In the genomic region with DNA sequence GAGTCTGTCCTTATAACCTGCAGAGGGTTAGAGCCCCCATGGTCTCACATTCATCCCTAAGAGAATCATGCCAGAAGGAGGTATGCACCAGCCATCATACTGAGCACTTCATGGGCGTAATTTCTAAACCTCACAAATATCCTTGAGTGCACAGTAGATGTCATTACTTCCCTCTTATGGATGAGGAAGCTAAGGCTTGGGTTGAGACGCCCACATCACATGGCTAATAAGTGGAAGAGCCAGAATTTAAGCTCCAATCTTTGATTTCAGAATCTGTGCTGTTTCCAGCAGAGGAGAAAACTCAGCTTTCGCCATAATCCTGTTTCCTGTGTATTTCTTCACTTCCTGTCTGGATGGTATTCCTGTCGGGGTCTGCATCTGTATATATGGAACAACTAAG, we compare ENCODE assay signal across 12 cellular contexts. TPM values are rescaled to one million over a fixed set of nuclear protein-coding genes. Genes with fewer than 3 reads are reported as not detected.
DNase-seq lines count a peak whose midpoint lies in the region; ATAC-seq and TF ChIP-seq lines count a peak whose summit lies in the region.
"Had no signal": no experiment of that assay in that cellular context is flagged by ENCODE, and none has a peak within 500 bp of the region (broad histone marks: within the 10 kb centered on the region; RNA-seq: fewer than 3 reads in every experiment).

No MANE protein-coding gene starts in this region.

- H3K36me3 ChIP-seq in tibial artery, result peaks cover 35 to 64% (median 62%) of the 10 kb centered on the region in 3 donors

- ATAC-seq in activated CD8-positive, alpha-beta T cell treated with anti-CD3 and anti-CD28 coated beads for 36 hours, result no peak
- no peak for ATAC-seq in HG03439 (IDR thresholded peaks at IDR 0.05; ENCODE audit: unreplicated experiment)

- DNase-seq in activated naive CD4-positive, alpha-beta T cell treated with anti-CD3 and anti-CD28 coated beads, Interleukin-2, amount 10 ng/mL, durations not matched to agents 7 days and 5 days, result no peak
- no peak for DNase-seq in activated naive CD4-positive, alpha-beta T cell treated with anti-CD3 and anti-CD28 coated beads for 36 hours
- DNase-seq in activated CD8-positive, alpha-beta T cell treated with anti-CD3 and anti-CD28 coated beads for 36 hours, result no peak
- peak; percentile 67 for DNase-seq in medulla oblongata (ENCODE audit: extremely low spot score)
- peak; percentile 21 to 51 for DNase-seq in tibial artery
- DNase-seq in NCI-H1694 treated with DMSO at 0.1 percent for 48 hours (lab: John Stamatoyannopoulos, UW), result no peak
- no peak for DNase-seq in NCI-H1694 (lab: John Stamatoyannopoulos, UW)
- DNase-seq: activated gamma-delta T cell, foreskin fibroblast had no signal

- H3K27me3 ChIP-seq in tibial artery, result no peaks in the 10 kb centered on the region

- no peaks in the 10 kb centered on the region for H3K27me3 Mint-ChIP-seq in activated naive CD4-positive, alpha-beta T cell treated with anti-CD3 and anti-CD28 coated beads, Interleukin-2, amount 10 ng/mL, durations not matched to agents 7 days and 5 days
- H3K27me3 Mint-ChIP-seq in activated naive CD4-positive, alpha-beta T cell treated with anti-CD3 and anti-CD28 coated beads for 36 hours (ENCODE audit: low read depth), result no peaks in the 10 kb centered on the region
- H3K27me3 Mint-ChIP-seq in activated CD8-positive, alpha-beta T cell treated with anti-CD3 and anti-CD28 coated beads for 36 hours, result no peaks in the 10 kb centered on the region

- H3K36me3 Mint-ChIP-seq in activated naive CD4-positive, alpha-beta T cell treated with anti-CD3 and anti-CD28 coated beads, Interleukin-2, amount 10 ng/mL, durations not matched to agents 7 days and 5 days, result peaks cover 51% of the 10 kb centered on the region
- H3K36me3 Mint-ChIP-seq in activated naive CD4-positive, alpha-beta T cell treated with anti-CD3 and anti-CD28 coated beads for 36 hours (ENCODE audit: low read depth), result peaks cover 50% of the 10 kb centered on the region
- peaks cover 57% of the 10 kb centered on the region for H3K36me3 Mint-ChIP-seq in activated CD8-positive, alpha-beta T cell treated with anti-CD3 and anti-CD28 coated beads for 36 hours (ENCODE audit: low read depth)

- POLR2A ChIA-PET in activated CD8-positive, alpha-beta T cell treated with anti-CD3 and anti-CD28 coated beads for 36 hours (lab: Charles Lee), result interaction anchor here (1.5 to 14.9 kb wide), 3 partner anchors 49 to 63 kb away, joined by 6 to 225 read pairs (median 70); a partner anchor contains a TSS

- no peaks in the 10 kb centered on the region for H3K9me3 ChIP-seq in tibial artery

- peak overlapping the region; percentile 97 for H3K27ac Mint-ChIP-seq in activated naive CD4-positive, alpha-beta T cell treated with anti-CD3 and anti-CD28 coated beads, Interleukin-2, amount 10 ng/mL, durations not matched to agents 7 days and 5 days
- H3K27ac Mint-ChIP-seq in activated naive CD4-positive, alpha-beta T cell treated with anti-CD3 and anti-CD28 coated beads for 36 hours, result no peak overlapping the region
- H3K27ac Mint-ChIP-seq in activated CD8-positive, alpha-beta T cell treated with anti-CD3 and anti-CD28 coated beads for 36 hours, result peak overlapping the region; percentile 90

- H3K4me3 Mint-ChIP-seq in activated naive CD4-positive, alpha-beta T cell treated with anti-CD3 and anti-CD28 coated beads, Interleukin-2, amount 10 ng/mL, durations not matched to agents 7 days and 5 days, result no peak overlapping the region
- no peak overlapping the region for H3K4me3 Mint-ChIP-seq in activated naive CD4-positive, alpha-beta T cell treated with anti-CD3 and anti-CD28 coated beads for 36 hours
- no peak overlapping the region for H3K4me3 Mint-ChIP-seq in activated CD8-positive, alpha-beta T cell treated with anti-CD3 and anti-CD28 coated beads for 36 hours

- TF ChIP-seq CTCF in activated CD8-positive, alpha-beta T cell treated with anti-CD3 and anti-CD28 coated beads for 36 hours (IDR thresholded peaks at IDR 0.05), result no peak
- no peak for TF ChIP-seq CTCF in tibial artery (IDR thresholded peaks at IDR 0.05)

- no peak overlapping the region for H3K4me3 ChIP-seq in tibial artery

- CTCF ChIA-PET in activated naive CD4-positive, alpha-beta T cell treated with anti-CD3 and anti-CD28 coated beads, Interleukin-2, amount 10 ng/mL, durations not matched to agents 7 days and 5 days (lab: Charles Lee), result interaction anchor here (0.6 to 15.3 kb wide), 5 partner anchors 51 to 574 kb away, joined by 3 to 268 read pairs (median 3); no protein-coding TSS in a partner anchor
- CTCF ChIA-PET in activated naive CD4-positive, alpha-beta T cell treated with anti-CD3 and anti-CD28 coated beads for 36 hours (lab: Charles Lee), result interaction anchor here (0.6 to 11.5 kb wide), 6 partner anchors 49 to 236 kb away, joined by 3 to 306 read pairs (median 6); a partner anchor contains a TSS
- CTCF ChIA-PET in activated CD8-positive, alpha-beta T cell treated with anti-CD3 and anti-CD28 coated beads for 36 hours (lab: Charles Lee), result interaction anchor here (0.9 to 24.3 kb wide), 5 partner anchors 48 to 236 kb away, joined by 4 to 645 read pairs (median 30); a partner anchor contains a TSS

- intact Hi-C loops in activated naive CD4-positive, alpha-beta T cell treated with anti-CD3 and anti-CD28 coated beads for 36 hours (cut with micrococcal nuclease), result loop anchor here (10.0 kb wide), 1 partner anchor 1437 kb away; no protein-coding TSS in a partner anchor
- intact Hi-C loops in activated CD8-positive, alpha-beta T cell treated with anti-CD3 and anti-CD28 coated beads for 36 hours (cut with micrococcal nuclease), result loop anchor here (10.0 kb wide), 1 partner anchor 387 kb away; no protein-coding TSS in a partner anchor
- intact Hi-C loops in tibial artery (cut with DNase I; ENCODE audit: low total_unique reads), result loop anchor here (5.0 to 10.0 kb wide), 3 partner anchors 50 to 387 kb away; no protein-coding TSS in a partner anchor

- H3K4me1 ChIP-seq in tibial artery, result peaks cover 0 to 23% (median 15%) of the 10 kb centered on the region in 4 donors

- H3K4me1 Mint-ChIP-seq in activated naive CD4-positive, alpha-beta T cell treated with anti-CD3 and anti-CD28 coated beads, Interleukin-2, amount 10 ng/mL, durations not matched to agents 7 days and 5 days, result peaks cover 77% of the 10 kb centered on the region
- H3K4me1 Mint-ChIP-seq in activated naive CD4-positive, alpha-beta T cell treated with anti-CD3 and anti-CD28 coated beads for 36 hours (ENCODE audit: low read depth), result peaks cover 79% of the 10 kb centered on the region
- peaks cover 79% of the 10 kb centered on the region for H3K4me1 Mint-ChIP-seq in activated CD8-positive, alpha-beta T cell treated with anti-CD3 and anti-CD28 coated beads for 36 hours (ENCODE audit: low read depth)

- H3K9me3 Mint-ChIP-seq in activated naive CD4-positive, alpha-beta T cell treated with anti-CD3 and anti-CD28 coated beads, Interleukin-2, amount 10 ng/mL, durations not matched to agents 7 days and 5 days, result no peaks in the 10 kb centered on the region
- H3K9me3 Mint-ChIP-seq in activated naive CD4-positive, alpha-beta T cell treated with anti-CD3 and anti-CD28 coated beads for 36 hours, result no peaks in the 10 kb centered on the region
- H3K9me3 Mint-ChIP-seq in activated CD8-positive, alpha-beta T cell treated with anti-CD3 and anti-CD28 coated beads for 36 hours, result no peaks in the 10 kb centered on the region

- H3K27ac ChIP-seq in tibial artery, result no peak overlapping the region
- H3K27ac ChIP-seq: parathyroid adenoma had no signal

RNA-seq across cellular contexts. Expression of a gene that starts 5.0 kb away (rescaled TPM):
- total RNA-seq in activated naive CD4-positive, alpha-beta T cell treated with anti-CD3 and anti-CD28 coated beads for 36 hours, result 100 to 1,000 TPM; 103 to 105 TPM
- total RNA-seq in activated CD8-positive, alpha-beta T cell treated with anti-CD3 and anti-CD28 coated beads for 36 hours, result 10 to 100 TPM; 69.4 to 70.5 TPM

RNA-seq across cellular contexts. Expression of a gene that starts 6.4 kb away (rescaled TPM):
- total RNA-seq in activated naive CD4-positive, alpha-beta T cell treated with anti-CD3 and anti-CD28 coated beads for 36 hours, result 10 to 100 TPM; 81.9 to 82.5 TPM
- total RNA-seq in activated CD8-positive, alpha-beta T cell treated with anti-CD3 and anti-CD28 coated beads for 36 hours, result 10 to 100 TPM; 80.1 to 81.4 TPM

RNA-seq across cellular contexts. Expression of a gene that starts 30.5 kb away (rescaled TPM):
- not detected for total RNA-seq in activated naive CD4-positive, alpha-beta T cell treated with anti-CD3 and anti-CD28 coated beads for 36 hours
- total RNA-seq in activated CD8-positive, alpha-beta T cell treated with anti-CD3 and anti-CD28 coated beads for 36 hours, result not detected
- total RNA-seq: kidney epithelial cell had no signal

RNA-seq across cellular contexts. Expression of a gene that starts 52.3 kb away (rescaled TPM):
- total RNA-seq in activated naive CD4-positive, alpha-beta T cell treated with anti-CD3 and anti-CD28 coated beads for 36 hours, result 1 to 10 TPM; 3.4 to 3.7 TPM
- 1 to 10 TPM; 3.4 to 3.9 TPM for total RNA-seq in activated CD8-positive, alpha-beta T cell treated with anti-CD3 and anti-CD28 coated beads for 36 hours

Comparison
In these comparisons a context has a peak if more than half of its experiments do, and no peak if none do; other contexts are left out.
1. DNase-seq: peak in medulla oblongata (single experiment) and tibial artery (2 of 2); none in activated naive CD4-positive, alpha-beta T cell treated with anti-CD3 and anti-CD28 coated beads, Interleukin-2, amount 10 ng/mL, durations not matched to agents 7 days and 5 days (single experiment), activated naive CD4-positive, alpha-beta T cell treated with anti-CD3 and anti-CD28 coated beads for 36 hours (single experiment), activated CD8-positive, alpha-beta T cell treated with anti-CD3 and anti-CD28 coated beads for 36 hours (single experiment), NCI-H1694 treated with DMSO at 0.1 percent for 48 hours (single experiment) and NCI-H1694 (single experiment).